Comparison of ENCODE assay signal across 1 cellular context in the genomic region with DNA sequence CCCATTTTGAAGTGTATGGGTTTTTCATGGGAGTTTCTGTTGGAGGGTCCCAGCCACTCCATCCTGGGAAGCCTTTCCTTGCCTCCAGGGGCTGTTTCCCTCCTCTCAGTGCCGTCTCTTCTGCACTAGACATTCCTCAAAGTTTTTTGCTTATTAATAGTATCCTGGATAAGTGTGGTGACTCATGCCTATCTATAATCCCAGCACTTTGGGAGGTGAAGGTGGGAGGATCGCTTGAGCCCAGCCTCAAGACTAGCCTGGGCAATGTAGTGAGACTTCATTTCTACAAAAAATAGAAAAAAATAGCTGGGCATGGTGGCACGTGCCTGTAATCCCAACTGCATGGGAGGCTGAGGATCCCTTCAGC.
TF ChIP-seq lines count a peak whose summit lies in the region.

No MANE protein-coding gene starts in this region.

TF ChIP-seq in H1, 55 proteins besides CTCF, POLR2A, EP300 and RAD21:
- no peak for TF ChIP-seq POLR2AphosphoS5 (IDR thresholded peaks at IDR 0.05; ENCODE audit: low read depth, low read length)
- TF ChIP-seq SRF (IDR thresholded peaks at IDR 0.05; ENCODE audit: low read depth, low read length) = no peak
- TF ChIP-seq RFX5 (IDR thresholded peaks at IDR 0.05; ENCODE audit: borderline replicate concordance, low read depth, low read length) = no peak
- TF ChIP-seq SIN3A (conservative IDR thresholded peaks at IDR 0.05 in 1 of 2, IDR thresholded peaks at IDR 0.05 in 1 of 2; ENCODE audit: low read depth in 1 of 2, low read length in 2 of 2) = no peak
- no peak for TF ChIP-seq TCF12 (IDR thresholded peaks at IDR 0.05; ENCODE audit: low read depth, low read length)
- TF ChIP-seq CHD2 (IDR thresholded peaks at IDR 0.05; ENCODE audit: low read length) = no peak
- no peak for TF ChIP-seq SIRT6 (IDR thresholded peaks at IDR 0.05; ENCODE audit: low read length)
- no peak for TF ChIP-seq HDAC6 (IDR thresholded peaks at IDR 0.05; ENCODE audit: low read depth, low read length)
- TF ChIP-seq TEAD4 (IDR thresholded peaks at IDR 0.05; ENCODE audit: low read depth, low read length) = no peak
- TF ChIP-seq ZNF274 (IDR thresholded peaks at IDR 0.05; ENCODE audit: borderline replicate concordance, extremely low read depth, low read length) = no peak
- TF ChIP-seq RNF2 (IDR thresholded peaks at IDR 0.05; ENCODE audit: borderline replicate concordance, low read depth, low read length, missing control alignments, poor library complexity, severe bottlenecking) = no peak
